1 cellular context compared by ENCODE assay signal in genomic region chr11:19422257-19422656, GRCh38.
TF ChIP-seq lines count a peak whose summit lies in the region.

No MANE protein-coding gene starts in this region.

TF ChIP-seq in IMR-90, 13 proteins besides CTCF, POLR2A, EP300 and RAD21 (continued from another document):
- TF ChIP-seq ELK1 (IDR thresholded peaks at IDR 0.05; ENCODE audit: borderline replicate concordance, low read depth, low read length): no peak
- TF ChIP-seq MXI1 (IDR thresholded peaks at IDR 0.05; ENCODE audit: borderline replicate concordance, low read depth, low read length): no peak
- TF ChIP-seq SMC3 (IDR thresholded peaks at IDR 0.05; ENCODE audit: low read depth, low read length): no peak
- TF ChIP-seq RFX5 (IDR thresholded peaks at IDR 0.05; ENCODE audit: low read depth, low read length): no peak
- TF ChIP-seq MAFK (IDR thresholded peaks at IDR 0.05; ENCODE audit: low read depth, low read length): no peak
- TF ChIP-seq CEBPB (IDR thresholded peaks at IDR 0.05; ENCODE audit: low read depth, low read length): no peak
- TF ChIP-seq NFE2L2 (IDR thresholded peaks at IDR 0.05; ENCODE audit: low read depth, low read length): no peak
